8 cellular contexts compared by ENCODE assay signal in the genomic region with DNA sequence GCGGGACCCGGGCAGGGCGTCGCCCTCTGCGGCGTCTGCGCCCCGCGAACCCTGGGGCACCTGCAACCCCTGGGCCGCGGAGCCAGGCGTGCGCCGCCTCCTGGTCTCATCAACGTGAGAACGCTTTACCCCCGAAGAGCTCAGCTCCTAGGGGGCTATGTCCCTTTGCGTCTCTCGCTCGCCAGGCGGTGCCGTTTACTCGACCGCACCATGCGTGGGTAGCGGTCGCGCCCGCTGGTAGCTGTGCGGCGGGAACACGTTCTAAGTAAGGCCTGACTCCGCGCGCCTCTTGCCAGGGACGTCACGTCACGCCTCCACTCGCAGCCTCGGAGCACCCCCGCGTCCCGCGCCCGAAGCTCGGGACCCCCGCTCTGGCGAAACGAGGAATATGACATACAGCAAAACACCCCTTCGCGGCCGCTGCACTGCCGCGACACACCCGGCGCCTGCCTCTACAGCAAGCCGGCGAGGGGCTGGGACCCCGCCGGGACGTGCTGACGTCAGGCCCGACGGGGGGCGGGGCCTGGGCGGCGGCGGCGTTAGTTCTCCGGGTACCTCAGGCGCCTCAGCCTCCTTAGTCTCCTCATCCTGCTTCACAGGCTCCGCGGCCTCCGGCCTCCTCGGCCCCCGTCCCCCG. TPM values are rescaled to one million over a fixed set of nuclear protein-coding genes. Genes with fewer than 3 reads are reported as not detected.
DNase-seq lines count a peak whose midpoint lies in the region; ATAC-seq and TF ChIP-seq lines count a peak whose summit lies in the region.

A gene with protein sequence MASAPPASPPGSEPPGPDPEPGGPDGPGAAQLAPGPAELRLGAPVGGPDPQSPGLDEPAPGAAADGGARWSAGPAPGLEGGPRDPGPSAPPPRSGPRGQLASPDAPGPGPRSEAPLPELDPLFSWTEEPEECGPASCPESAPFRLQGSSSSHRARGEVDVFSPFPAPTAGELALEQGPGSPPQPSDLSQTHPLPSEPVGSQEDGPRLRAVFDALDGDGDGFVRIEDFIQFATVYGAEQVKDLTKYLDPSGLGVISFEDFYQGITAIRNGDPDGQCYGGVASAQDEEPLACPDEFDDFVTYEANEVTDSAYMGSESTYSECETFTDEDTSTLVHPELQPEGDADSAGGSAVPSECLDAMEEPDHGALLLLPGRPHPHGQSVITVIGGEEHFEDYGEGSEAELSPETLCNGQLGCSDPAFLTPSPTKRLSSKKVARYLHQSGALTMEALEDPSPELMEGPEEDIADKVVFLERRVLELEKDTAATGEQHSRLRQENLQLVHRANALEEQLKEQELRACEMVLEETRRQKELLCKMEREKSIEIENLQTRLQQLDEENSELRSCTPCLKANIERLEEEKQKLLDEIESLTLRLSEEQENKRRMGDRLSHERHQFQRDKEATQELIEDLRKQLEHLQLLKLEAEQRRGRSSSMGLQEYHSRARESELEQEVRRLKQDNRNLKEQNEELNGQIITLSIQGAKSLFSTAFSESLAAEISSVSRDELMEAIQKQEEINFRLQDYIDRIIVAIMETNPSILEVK (plus strand): TSS at position 568 of the 637 bp plus-strand sequence. CDS start 358 bp downstream, outside the sequence.

- peaks cover 36% of the 10 kb centered on the region for H3K4me1 Mint-ChIP-seq in CD8-positive, alpha-beta T cell (ENCODE audit: low read depth)

- ATAC-seq in CD8-positive, alpha-beta T cell = peak; percentile 89
- peak; percentile 87 for ATAC-seq in GM19397 (IDR thresholded peaks at IDR 0.05; ENCODE audit: unreplicated experiment)

- H3K36me3 Mint-ChIP-seq in CD8-positive, alpha-beta T cell = peaks cover 4% of the 10 kb centered on the region

- CTCF ChIA-PET in CD8-positive, alpha-beta T cell (lab: Charles Lee) = interaction anchor here (0.8 to 2.5 kb wide), 3 partner anchors 24 to 348 kb away, joined by 3 to 9 read pairs (median 3); a partner anchor contains a TSS

- H3K27me3 Mint-ChIP-seq in CD8-positive, alpha-beta T cell (ENCODE audit: low read depth) = peaks cover 3% of the 10 kb centered on the region

- peak within 1 kb of the TSS; percentile 96 for H3K27ac Mint-ChIP-seq in CD8-positive, alpha-beta T cell

- no peaks in the 10 kb centered on the region for H3K36me3 ChIP-seq in CD8-positive, alpha-beta T cell (ENCODE audit: insufficient read depth, low read length)

- no peaks in the 10 kb centered on the region for H3K9me3 ChIP-seq in CD8-positive, alpha-beta T cell (ENCODE audit: low read length)

- H3K27ac ChIP-seq in CD8-positive, alpha-beta T cell (ENCODE audit: low read depth, low read length) = peak within 1 kb of the TSS; percentile 81

- H3K4me3 Mint-ChIP-seq in CD8-positive, alpha-beta T cell = peak within 1 kb of the TSS; percentile 90

- in situ Hi-C loops in endometrial microvascular endothelial cells (cut with HindIII; ENCODE audit: inconsistent ontology term, low pct_unique_long_range_greater_than_20kb, low sequenced_read_pairs) = no loop called here

- POLR2A ChIA-PET in CD8-positive, alpha-beta T cell (lab: Charles Lee) = interaction anchor here (1.0 to 1.2 kb wide), 3 partner anchors 24 to 70 kb away, joined by 3 read pairs; a partner anchor contains a TSS

- intact Hi-C loops in CD8-positive, alpha-beta T cell (cut with DNase I, micrococcal nuclease) = loop anchor here (1.0 to 5.0 kb wide), 7 partner anchors 24 to 211 kb away; a partner anchor contains a TSS

- no peaks in the 10 kb centered on the region for H3K27me3 ChIP-seq in CD8-positive, alpha-beta T cell (ENCODE audit: insufficient read depth, low read length)

- DNase-seq in CD8-positive, alpha-beta T cell = peak; percentile 66 to 92 (median 82)
- DNase-seq in HK-2 (ENCODE audit: unreplicated experiment) (peak; percentile 73), NOMO-1 treated with DMSO at 0.1 percent for 48 hours (lab: John Stamatoyannopoulos, UW; ENCODE audit: unreplicated experiment) (peak; percentile 60), midbrain (lab: John Stamatoyannopoulos, UW) (peak; percentile 85)
- DNase-seq in activated CD8-positive, alpha-beta memory T cell treated with anti-CD3 and anti-CD28 coated beads, Interleukin-2, amount 50 U/mL, for 1 hour (ENCODE audit: extremely low read depth) = peak; percentile 41
- peak; percentile 68 to 69 for DNase-seq in stimulated activated CD8-positive, alpha-beta memory T cell treated with anti-CD3 and anti-CD28 coated beads, Interleukin-2, amount 100 ng/mL, for 1 hour (ENCODE audit: low read depth in 2 of 2)

- H3K4me1 ChIP-seq in CD8-positive, alpha-beta T cell (ENCODE audit: insufficient read depth, low read length) = peaks cover 21% of the 10 kb centered on the region

- peak; percentile 40 for TF ChIP-seq CTCF in CD8-positive, alpha-beta T cell (IDR thresholded peaks at IDR 0.05)

- peak within 1 kb of the TSS; percentile 78 for H3K4me3 ChIP-seq in CD8-positive, alpha-beta T cell (ENCODE audit: low read depth, low read length)

- no peaks in the 10 kb centered on the region for H3K9me3 Mint-ChIP-seq in CD8-positive, alpha-beta T cell

RNA-seq across cellular contexts. Expression of the gene that starts here (rescaled TPM):
- 10 to 100 TPM; 26.4 to 27.5 TPM for total RNA-seq in CD8-positive, alpha-beta T cell
- total RNA-seq in endometrial microvascular endothelial cells (ENCODE audit: inconsistent ontology term) = 41.7 TPM

Comparison
In these comparisons a context has a peak if more than half of its experiments do, and no peak if none do; other contexts are left out.
1. Peak in every context shown above with its lines: DNase-seq, ATAC-seq, H3K4me3 ChIP-seq and H3K27ac ChIP-seq.